ENCODE assay signal across 1 cellular context in genomic region chr15:64702816-64703631, GRCh38.
TF ChIP-seq lines count a peak whose summit lies in the region.

No MANE protein-coding gene starts in this region.

TF ChIP-seq in HepG2, 621 proteins besides CTCF, POLR2A, EP300 and RAD21 (continued from another document and continues in another):
- TF ChIP-seq ZNF18 (CRISPR knock-in tag; IDR thresholded peaks at IDR 0.05; ENCODE audit: insufficient replicate concordance) (no peak), ZNF775 (CRISPR knock-in tag; IDR thresholded peaks at IDR 0.05; ENCODE audit: borderline replicate concordance) (no peak), MYNN (CRISPR knock-in tag; IDR thresholded peaks at IDR 0.05; ENCODE audit: low read depth) (no peak), BRD4 (CRISPR knock-in tag; IDR thresholded peaks at IDR 0.05) (no peak; the same call in 1 of the 2 replicates), PCBP1 (IDR thresholded peaks at IDR 0.05; ENCODE audit: borderline replicate concordance, low read depth, low read length) (no peak), ZHX1 (CRISPR knock-in tag; IDR thresholded peaks at IDR 0.05; ENCODE audit: low read depth) (no peak), RORA (CRISPR knock-in tag; IDR thresholded peaks at IDR 0.05) (no peak), PHB2 (IDR thresholded peaks at IDR 0.05; ENCODE audit: partially characterized antibody) (no peak), TEAD3 (CRISPR knock-in tag; optimal IDR thresholded peaks at IDR 0.05; ENCODE audit: borderline replicate concordance) (peak; percentile 30), KDM4B (CRISPR knock-in tag; IDR thresholded peaks at IDR 0.05) (no peak), ZNF513 (CRISPR knock-in tag; conservative IDR thresholded peaks at IDR 0.05) (no peak), POLR2AphosphoS5 (IDR thresholded peaks at IDR 0.05; ENCODE audit: low read depth, low read length) (peak; percentile 92), REL (CRISPR knock-in tag; conservative IDR thresholded peaks at IDR 0.05) (no peak), DDIT3 (CRISPR knock-in tag; IDR thresholded peaks at IDR 0.05) (no peak), PAXIP1 (CRISPR knock-in tag; conservative IDR thresholded peaks at IDR 0.05) (peak; percentile 63), SRSF9 (IDR thresholded peaks at IDR 0.05; ENCODE audit: borderline replicate concordance, insufficient read depth, low read depth, low read length, poor library complexity, severe bottlenecking) (no peak), ZUFSP (CRISPR knock-in tag; IDR thresholded peaks at IDR 0.05; ENCODE audit: borderline replicate concordance) (no peak), SMC3 (IDR thresholded peaks at IDR 0.05; ENCODE audit: low read length) (no peak), AKAP8 (CRISPR knock-in tag; IDR thresholded peaks at IDR 0.05) (no peak), MXD3 (CRISPR knock-in tag; IDR thresholded peaks at IDR 0.05) (peak; percentile 75), ZFAT (CRISPR knock-in tag; conservative IDR thresholded peaks at IDR 0.05) (no peak), NFE2 (CRISPR knock-in tag; IDR thresholded peaks at IDR 0.05) (no peak), KLF13 (CRISPR knock-in tag; IDR thresholded peaks at IDR 0.05) (no peak), ZNF766 (CRISPR knock-in tag; IDR thresholded peaks at IDR 0.05; ENCODE audit: borderline replicate concordance) (peak; percentile 16; the same call in 1 of the 2 replicates), CBX2 (IDR thresholded peaks at IDR 0.05; ENCODE audit: low read depth, low read length) (no peak), CBX2 (CRISPR knock-in tag; IDR thresholded peaks at IDR 0.05; ENCODE audit: low read depth) (no peak), NKX3-1 (CRISPR knock-in tag; IDR thresholded peaks at IDR 0.05) (no peak), TMF1 (CRISPR knock-in tag; IDR thresholded peaks at IDR 0.05; ENCODE audit: low read depth) (no peak), ZNF552 (CRISPR knock-in tag; IDR thresholded peaks at IDR 0.05; ENCODE audit: borderline replicate concordance) (no peak), ZNF83 (CRISPR knock-in tag; IDR thresholded peaks at IDR 0.05; ENCODE audit: borderline replicate concordance) (no peak), ZFP91 (CRISPR knock-in tag; IDR thresholded peaks at IDR 0.05; ENCODE audit: borderline replicate concordance) (peak; percentile 85), ATRX (CRISPR knock-in tag; IDR thresholded peaks at IDR 0.05; ENCODE audit: borderline replicate concordance) (no peak), ZNF280B (CRISPR knock-in tag; IDR thresholded peaks at IDR 0.05; ENCODE audit: borderline replicate concordance) (no peak), SAFB2 (CRISPR knock-in tag; IDR thresholded peaks at IDR 0.05; ENCODE audit: borderline replicate concordance, low read depth) (no peak), ZNF326 (CRISPR knock-in tag; IDR thresholded peaks at IDR 0.05; ENCODE audit: borderline replicate concordance) (no peak), JDP2 (CRISPR knock-in tag; IDR thresholded peaks at IDR 0.05; ENCODE audit: borderline replicate concordance) (no peak), ISL2 (CRISPR knock-in tag; IDR thresholded peaks at IDR 0.05) (no peak), MEF2D (CRISPR knock-in tag; IDR thresholded peaks at IDR 0.05) (no peak), FOXK2 (IDR thresholded peaks at IDR 0.05) (no peak), ZNF496 (CRISPR knock-in tag; IDR thresholded peaks at IDR 0.05; ENCODE audit: insufficient replicate concordance) (no peak), ZXDC (CRISPR knock-in tag; IDR thresholded peaks at IDR 0.05) (no peak), ZIK1 (CRISPR knock-in tag; IDR thresholded peaks at IDR 0.05; ENCODE audit: borderline replicate concordance, low read depth) (0 out of 2 replicates have a peak, but pooled peaks have one; percentile 14), SMYD3 (CRISPR knock-in tag; IDR thresholded peaks at IDR 0.05) (no peak), ATF2 (CRISPR knock-in tag; IDR thresholded peaks at IDR 0.05) (peak; percentile 20; the same call in 1 of the 2 replicates), SIX1 (CRISPR knock-in tag; IDR thresholded peaks at IDR 0.05; ENCODE audit: borderline replicate concordance) (no peak)
